ENCODE assay signal across 9 cellular contexts in genomic region chr7:127396184-127396583, GRCh38. TPM values are rescaled to one million over a fixed set of nuclear protein-coding genes. Genes with fewer than 3 reads are reported as not detected.
DNase-seq lines count a peak whose midpoint lies in the region; ATAC-seq and TF ChIP-seq lines count a peak whose summit lies in the region.
"Had no signal": no experiment of that assay in that cellular context is flagged by ENCODE, and none has a peak within 500 bp of the region (broad histone marks: within the 10 kb centered on the region; RNA-seq: fewer than 3 reads in every experiment).

No MANE protein-coding gene starts in this region.

- peaks cover 0 to 8% of the 10 kb centered on the region in 2 donors for H3K36me3 Mint-ChIP-seq in activated T-cell treated with anti-CD3 and anti-CD28 coated beads, Interleukin-2, amount 50 U/mL, for 72 hours (ENCODE audit: insufficient read depth in 2 of 2)
- H3K36me3 Mint-ChIP-seq in activated T-cell treated with anti-CD3 and anti-CD28 coated beads, Interleukin-2, amount 50 U/mL, for 4 hours (ENCODE audit: insufficient read depth), result peaks cover 1% of the 10 kb centered on the region
- no peaks in the 10 kb centered on the region for H3K36me3 Mint-ChIP-seq in nephron (ENCODE audit: low read depth)

- peak overlapping the region in 1 of 2 donors; percentile 17 for H3K4me3 Mint-ChIP-seq in activated T-cell treated with anti-CD3 and anti-CD28 coated beads, Interleukin-2, amount 50 U/mL, for 72 hours
- H3K4me3 Mint-ChIP-seq in activated T-cell treated with anti-CD3 and anti-CD28 coated beads, Interleukin-2, amount 50 U/mL, for 4 hours, result no peak overlapping the region
- H3K4me3 Mint-ChIP-seq in nephron, result peak overlapping the region in 2 of 3 experiments; percentile 45 to 58

- peaks cover 32% of the 10 kb centered on the region for H3K4me1 Mint-ChIP-seq in activated T-cell treated with anti-CD3 and anti-CD28 coated beads, Interleukin-2, amount 50 U/mL, for 72 hours (ENCODE audit: low read depth)
- H3K4me1 Mint-ChIP-seq in activated T-cell treated with anti-CD3 and anti-CD28 coated beads, Interleukin-2, amount 50 U/mL, for 4 hours (ENCODE audit: low read depth), result peaks cover 29% of the 10 kb centered on the region
- peaks cover 14% of the 10 kb centered on the region for H3K4me1 Mint-ChIP-seq in nephron

- H3K9me3 Mint-ChIP-seq in activated T-cell treated with anti-CD3 and anti-CD28 coated beads, Interleukin-2, amount 50 U/mL, for 72 hours, result peaks cover 3 to 5% of the 10 kb centered on the region in 2 donors
- no peaks in the 10 kb centered on the region for H3K9me3 Mint-ChIP-seq in activated T-cell treated with anti-CD3 and anti-CD28 coated beads, Interleukin-2, amount 50 U/mL, for 4 hours
- H3K9me3 Mint-ChIP-seq in nephron, result no peaks in the 10 kb centered on the region
- H3K9me3 Mint-ChIP-seq: CD8-positive, alpha-beta memory T cell had no signal

- H3K27ac Mint-ChIP-seq in activated T-cell treated with anti-CD3 and anti-CD28 coated beads, Interleukin-2, amount 50 U/mL, for 72 hours, result peak overlapping the region; percentile 58
- H3K27ac Mint-ChIP-seq in nephron, result no peak overlapping the region

- no peaks in the 10 kb centered on the region for H3K27me3 Mint-ChIP-seq in activated T-cell treated with anti-CD3 and anti-CD28 coated beads, Interleukin-2, amount 50 U/mL, for 72 hours (ENCODE audit: low read depth)
- no peaks in the 10 kb centered on the region for H3K27me3 Mint-ChIP-seq in activated T-cell treated with anti-CD3 and anti-CD28 coated beads, Interleukin-2, amount 50 U/mL, for 4 hours (ENCODE audit: low read depth)
- H3K27me3 Mint-ChIP-seq in nephron (ENCODE audit: low read depth), result peaks cover 31% of the 10 kb centered on the region

- ATAC-seq in activated T-cell treated with anti-CD3 and anti-CD28 coated beads, Interleukin-2, amount 50 U/mL, for 72 hours (replicated peaks in 1 of 2), result peak; percentile 66 to 70
- ATAC-seq in activated T-cell treated with anti-CD3 and anti-CD28 coated beads, Interleukin-2, amount 50 U/mL, for 4 hours, result no peak
- ATAC-seq in HG03064 (IDR thresholded peaks at IDR 0.05; ENCODE audit: low read depth, unreplicated experiment), result peak; percentile 14
- no peak for ATAC-seq in HG03097 (IDR thresholded peaks at IDR 0.05; ENCODE audit: low FRiP score, unreplicated experiment)
- ATAC-seq in HG03457 (IDR thresholded peaks at IDR 0.05; ENCODE audit: unreplicated experiment), result no peak

- TF ChIP-seq CTCF in nephron (IDR thresholded peaks at IDR 0.05; ENCODE audit: unreplicated experiment in 3 of 3), result no peak

- DNase-seq in activated T-cell treated with anti-CD3 and anti-CD28 coated beads, Interleukin-2, amount 50 U/mL, for 72 hours, result peak; percentile 75 to 83
- DNase-seq in activated T-cell treated with anti-CD3 and anti-CD28 coated beads, Interleukin-2, amount 50 U/mL, for 4 hours, result no peak
- peak; percentile 20 for DNase-seq in SK-N-DZ (ENCODE audit: low spot score)
- DNase-seq in SW480 (ENCODE audit: low spot score), result no peak

RNA-seq across cellular contexts. Expression of gene ZNF800, which starts 3.7 kb away (rescaled TPM):
- total RNA-seq in activated T-cell treated with anti-CD3 and anti-CD28 coated beads, Interleukin-2, amount 50 U/mL, for 72 hours, result 10 to 100 TPM; 49.9 to 52.1 TPM
- total RNA-seq in activated T-cell treated with anti-CD3 and anti-CD28 coated beads, Interleukin-2, amount 50 U/mL, for 4 hours, result 10 to 100 TPM; 37.2 to 41.4 (median 40.4) TPM
- 6.8 and 8.8 TPM in 2 replicates for polyA plus RNA-seq in SK-N-DZ (2014; cell fraction: cytosol; rRNA removed)
- polyA plus RNA-seq in SK-N-DZ (2014; cell fraction: nucleus; rRNA removed), result 10.6 and 13.0 TPM in 2 replicates

Comparison
In these comparisons a context has a peak if more than half of its experiments do, and no peak if none do; other contexts are left out.
1. ATAC-seq: peak in activated T-cell treated with anti-CD3 and anti-CD28 coated beads, Interleukin-2, amount 50 U/mL, for 72 hours (2 of 2) and HG03064 (single experiment); none in activated T-cell treated with anti-CD3 and anti-CD28 coated beads, Interleukin-2, amount 50 U/mL, for 4 hours (0 of 2), HG03097 (single experiment) and HG03457 (single experiment).
2. DNase-seq: peak in activated T-cell treated with anti-CD3 and anti-CD28 coated beads, Interleukin-2, amount 50 U/mL, for 72 hours (2 of 2) and SK-N-DZ (single experiment); none in activated T-cell treated with anti-CD3 and anti-CD28 coated beads, Interleukin-2, amount 50 U/mL, for 4 hours (single experiment) and SW480 (single experiment).